Comparison of ENCODE assay signal across 8 cellular contexts in genomic region chr20:1467082-1467354, GRCh38. TPM values are rescaled to one million over a fixed set of nuclear protein-coding genes. Genes with fewer than 3 reads are reported as not detected.
DNase-seq lines count a peak whose midpoint lies in the region; ATAC-seq and TF ChIP-seq lines count a peak whose summit lies in the region.

No MANE protein-coding gene starts in this region.

- peak overlapping the region; percentile 65 for H3K4me3 ChIP-seq in DOHH2 (ENCODE audit: low read length)
- H3K4me3 ChIP-seq in PC-3 (ENCODE audit: low read length), result peak overlapping the region; percentile 32; the same call in 1 of the 2 replicates
- H3K4me3 ChIP-seq in epithelial cell of proximal tubule (ENCODE audit: low read depth, low read length), result no peak overlapping the region
- peak overlapping the region; percentile 66 for H3K4me3 ChIP-seq in rectal smooth muscle tissue (ENCODE audit: low read length)
- peak overlapping the region in 1 of 2 donors; percentile 86 for H3K4me3 ChIP-seq in prostate gland

- no peak for ATAC-seq in PC-3

- BruUV-seq in PC-3 (replicated peaks; lab: Mats Ljungman, UMichigan), result no TSS peak

- 12% methylated on average over 7 of the region's 7 CpGs for WGBS in prostate gland

- H3K4me1 ChIP-seq in DOHH2 (ENCODE audit: control insufficient read depth, low read length), result peaks cover 43% of the 10 kb centered on the region
- peaks cover 49% of the 10 kb centered on the region for H3K4me1 ChIP-seq in PC-3 (ENCODE audit: insufficient read depth, low read length)
- peaks cover 11% of the 10 kb centered on the region for H3K4me1 ChIP-seq in rectal smooth muscle tissue (ENCODE audit: control insufficient read depth, insufficient read depth, low read length)
- peaks cover 18% of the 10 kb centered on the region for H3K4me1 ChIP-seq in prostate gland (replicated peaks)

- H4K20me1 ChIP-seq in DOHH2 (ENCODE audit: control insufficient read depth, insufficient read depth, low read depth, low read length), result peaks cover 14% of the 10 kb centered on the region
- peaks cover 34% of the 10 kb centered on the region for H4K20me1 ChIP-seq in PC-3 (ENCODE audit: low read length)

- intact Hi-C loops in PC-3 (cut with micrococcal nuclease), result no loop called here
- intact Hi-C loops in prostate gland (cut with DNase I), result loop anchor here (5.0 kb wide), 2 partner anchors 75 to 350 kb away; partner anchors contain the start of genes FKBP1A and PSMF1

- H3K27ac ChIP-seq in DOHH2 (ENCODE audit: low read depth, low read length), result peak overlapping the region; percentile 23; the same call in 1 of the 2 replicates
- no peak overlapping the region for H3K27ac ChIP-seq in PC-3 (ENCODE audit: low read length)
- H3K27ac ChIP-seq in rectal smooth muscle tissue (ENCODE audit: low read depth, low read length), result no peak overlapping the region
- H3K27ac ChIP-seq in prostate gland, result no peak overlapping the region

- H3K9ac ChIP-seq in PC-3 (ENCODE audit: low read length) (no peak overlapping the region), rectal smooth muscle tissue (ENCODE audit: low read length) (no peak overlapping the region)

- no peak for DNase-seq in PC-3
- DNase-seq in epithelial cell of proximal tubule (ENCODE audit: low read depth), result peak; percentile 32
- no peak for DNase-seq in AML-193 (lab: John Stamatoyannopoulos, UW)
- no peak for DNase-seq in DMS153 (lab: John Stamatoyannopoulos, UW)
- DNase-seq in stimulated activated CD4-positive, alpha-beta T cell treated with anti-CD3 and anti-CD28 coated beads, Interleukin-4, amount 100 ng/mL, for 1 hour, result no peak
- no peak for DNase-seq in prostate gland (ENCODE audit: low spot score)

- no peak for TF ChIP-seq CTCF in DOHH2 (IDR thresholded peaks at IDR 0.05; ENCODE audit: low read depth, low read length, poor library complexity, severe bottlenecking)
- peak; percentile 0; the same call in 1 of the 2 replicates for TF ChIP-seq CTCF in PC-3 (conservative IDR thresholded peaks at IDR 0.05; ENCODE audit: low read depth, low read length)
- no peak for TF ChIP-seq CTCF in epithelial cell of proximal tubule (conservative IDR thresholded peaks at IDR 0.05; ENCODE audit: low read depth, low read length)
- TF ChIP-seq CTCF in prostate gland (IDR thresholded peaks at IDR 0.05), result no peak

- H3K9me2 ChIP-seq in DOHH2 (replicated peaks; ENCODE audit: control insufficient read depth, low read length), result no peaks in the 10 kb centered on the region
- H3K9me2 ChIP-seq in PC-3 (replicated peaks; ENCODE audit: low read length), result no peaks in the 10 kb centered on the region

- CTCF ChIA-PET in PC-3 (lab: Charles Lee), result interaction anchor here (0.6 to 4.9 kb wide), 2 partner anchors 36 to 310 kb away, joined by 3 to 44 read pairs; no protein-coding TSS in a partner anchor

- H3K36me3 ChIP-seq in DOHH2 (ENCODE audit: control insufficient read depth, low read length) (peaks cover 31% of the 10 kb centered on the region), PC-3 (ENCODE audit: low read depth, low read length) (peaks cover 31% of the 10 kb centered on the region), rectal smooth muscle tissue (ENCODE audit: control insufficient read depth, insufficient read depth, low read length) (peaks cover 2% of the 10 kb centered on the region), prostate gland (no peaks in the 10 kb centered on the region)

- H3K27me3 ChIP-seq in DOHH2 (ENCODE audit: control insufficient read depth, low read length) (no peaks in the 10 kb centered on the region), PC-3 (ENCODE audit: low read length) (no peaks in the 10 kb centered on the region), rectal smooth muscle tissue (ENCODE audit: control insufficient read depth, insufficient read depth, low read length) (no peaks in the 10 kb centered on the region), prostate gland (replicated peaks; ENCODE audit: insufficient read depth) (no peaks in the 10 kb centered on the region)

- H3K4me2 ChIP-seq in DOHH2 (ENCODE audit: low read length) (peak overlapping the region; percentile 71), PC-3 (ENCODE audit: low read length) (peak overlapping the region; percentile 66)

- POLR2A ChIA-PET in PC-3 (lab: Charles Lee; ENCODE audit: unreplicated experiment), result interaction anchor here (0.8 kb wide), 2 partner anchors 11 to 346 kb away, joined by 3 to 5 read pairs; no protein-coding TSS in a partner anchor

- H3K9me3 ChIP-seq in DOHH2 (ENCODE audit: control insufficient read depth, insufficient read depth, low read length), result no peaks in the 10 kb centered on the region
- H3K9me3 ChIP-seq in PC-3 (ENCODE audit: low read length), result no peaks in the 10 kb centered on the region
- no peaks in the 10 kb centered on the region for H3K9me3 ChIP-seq in prostate gland

- H3F3A ChIP-seq in DOHH2 (ENCODE audit: control insufficient read depth, insufficient read depth) (0 out of 2 replicates have a peak, but pooled peaks cover 2% of the 10 kb centered on the region), PC-3 (ENCODE audit: low read length, unreplicated experiment) (no peaks in the 10 kb centered on the region)

- no peak for TF ChIP-seq POLR2A in prostate gland (IDR thresholded peaks at IDR 0.05)

- H2AFZ ChIP-seq in PC-3 (ENCODE audit: low read length), result 0 out of 2 replicates have a peak overlapping the region, but pooled peaks have one; percentile 17

- peaks cover 40% of the 10 kb centered on the region for H3K79me2 ChIP-seq in DOHH2 (ENCODE audit: control insufficient read depth, low read length)
- H3K79me2 ChIP-seq in PC-3 (ENCODE audit: low read length), result peaks cover 46% of the 10 kb centered on the region

RNA-seq across cellular contexts. Expression of gene NSFL1C, which starts 0.4 kb away (rescaled TPM):
- total RNA-seq in PC-3 (2014; rRNA removed) (170 and 217 TPM in 2 replicates), epithelial cell of proximal tubule (58.6 and 61.6 TPM in 2 replicates), prostate gland (10 to 100 TPM; 43.0 to 54.5 TPM)

RNA-seq across cellular contexts. Expression of gene SIRPB2, which starts 24.2 kb away (rescaled TPM):
- total RNA-seq in PC-3 (2014; rRNA removed) (0.52 and 2.1 TPM in 2 replicates), epithelial cell of proximal tubule (0.29 TPM in 1 of 2 replicates, not detected in the other), prostate gland (1 to 10 TPM in 1 of 2 donors, under 1 TPM in 1; 0.36 to 3.2 TPM)
